2 cellular contexts compared by ENCODE assay signal in the genomic region with DNA sequence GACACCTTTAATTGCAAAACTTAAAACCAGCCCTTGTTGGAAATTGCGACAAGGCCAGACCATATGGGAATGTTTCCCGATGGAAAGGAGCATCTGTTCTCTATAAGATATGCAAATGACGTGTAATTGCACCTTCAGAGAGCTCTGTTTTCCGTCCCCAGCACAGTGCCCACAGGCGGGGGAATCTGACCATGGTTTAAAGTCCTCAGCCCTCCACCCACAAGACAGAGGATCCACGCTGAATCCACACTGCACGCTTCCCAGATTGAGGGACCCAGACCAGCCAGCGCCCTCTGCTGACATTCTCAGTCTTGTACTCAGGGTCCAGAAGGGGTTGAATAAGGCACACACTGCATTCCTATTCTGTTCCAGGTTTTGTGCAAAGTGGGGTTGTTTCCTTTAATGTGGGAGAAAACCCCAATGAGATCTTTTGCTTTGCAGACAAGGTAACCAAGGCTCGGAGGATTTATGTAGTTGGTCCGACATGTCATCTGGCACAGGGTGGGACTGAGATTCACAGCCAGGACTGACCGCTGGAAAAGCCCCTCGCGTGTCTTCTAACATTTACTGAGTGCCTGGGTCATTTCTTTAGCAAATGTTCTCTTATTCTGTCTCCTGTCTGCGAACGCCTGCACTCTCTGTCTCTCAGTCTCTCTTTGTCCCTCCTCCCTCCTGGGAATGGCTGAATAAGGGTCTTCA.
TF ChIP-seq lines count a peak whose summit lies in the region.

No MANE protein-coding gene starts in this region.

TF ChIP-seq in GM23338, 12 proteins besides CTCF, POLR2A, EP300 and RAD21:
- TF ChIP-seq ETS1 (IDR thresholded peaks at IDR 0.05) (no peak), EZH2phosphoT487 (IDR thresholded peaks at IDR 0.05; ENCODE audit: unreplicated experiment) (no peak), ZNF462 (CRISPR knock-in tag; IDR thresholded peaks at IDR 0.05) (no peak), CREB1 (CRISPR knock-in tag; IDR thresholded peaks at IDR 0.05; ENCODE audit: low read depth) (no peak), STAT1 (IDR thresholded peaks at IDR 0.05; ENCODE audit: unreplicated experiment) (no peak)

TF ChIP-seq in K562, 482 proteins besides CTCF, POLR2A, EP300 and RAD21:
- TF ChIP-seq SMC3 (conservative IDR thresholded peaks at IDR 0.05; ENCODE audit: insufficient read depth, low read depth, low read length) (peak; percentile 51; the same call in 1 of the 2 replicates), E2F3 (CRISPR knock-in tag; IDR thresholded peaks at IDR 0.05) (no peak)
